ENCODE assay signal across 8 cellular contexts in genomic region chr2:118221952-118222594, GRCh38.
DNase-seq lines count a peak whose midpoint lies in the region; ATAC-seq and TF ChIP-seq lines count a peak whose summit lies in the region.

No MANE protein-coding gene starts in this region.

- no peaks in the 10 kb centered on the region for H3K36me3 Mint-ChIP-seq in memory B cell

- H3K27ac Mint-ChIP-seq in memory B cell = no peak overlapping the region

- H3K4me3 ChIP-seq in AG09309 (ENCODE audit: control insufficient read depth, low read depth, low read length) = no peak overlapping the region

- peaks cover 9% of the 10 kb centered on the region for H3K4me1 Mint-ChIP-seq in memory B cell

- DNase-seq in AG09309 (ENCODE audit: low read depth) (peak; percentile 57), NCI-H1092 treated with DMSO at 0.1 percent for 48 hours (lab: John Stamatoyannopoulos, UW) (peak; percentile 49), memory B cell (ENCODE audit: low spot score in 2 of 2) (peak; percentile 25 to 39), NCI-H187 (lab: John Stamatoyannopoulos, UW) (no peak)
- DNase-seq in effector CD4-positive, alpha-beta T cell = peak; percentile 28

- no peaks in the 10 kb centered on the region for H3K9me3 Mint-ChIP-seq in memory B cell

- peak; percentile 74 for TF ChIP-seq CTCF in AG09309 (IDR thresholded peaks at IDR 0.05; ENCODE audit: control insufficient read depth, insufficient read depth, low read depth, low read length, missing control alignments)
- TF ChIP-seq CTCF in GM12873 (IDR thresholded peaks at IDR 0.05; ENCODE audit: insufficient read depth, low read depth, low read length, missing control alignments) = peak; percentile 72

- H3K27me3 Mint-ChIP-seq in memory B cell = peaks cover 22% of the 10 kb centered on the region

- no peak overlapping the region for H3K4me3 Mint-ChIP-seq in memory B cell

- ATAC-seq in HG02610 (IDR thresholded peaks at IDR 0.05; ENCODE audit: unreplicated experiment) (peak; percentile 44), SK-N-SH treated with all-trans-retinoic acid at 6 μM for 48 hours (peak; percentile 93), memory B cell (ENCODE audit: low read depth) (peak; percentile 67)

TF ChIP-seq in SK-N-SH treated with all-trans-retinoic acid at 6 μM for 48 hours, 23 proteins besides CTCF, POLR2A, EP300 and RAD21:
- no peak for TF ChIP-seq SNAI2 (CRISPR knock-in tag; IDR thresholded peaks at IDR 0.05)
- TF ChIP-seq OSR1 (CRISPR knock-in tag; IDR thresholded peaks at IDR 0.05) = no peak
- TF ChIP-seq ZFP3 (CRISPR knock-in tag; IDR thresholded peaks at IDR 0.05) = no peak
- TF ChIP-seq CREB5 (CRISPR knock-in tag; IDR thresholded peaks at IDR 0.05; ENCODE audit: low read depth) = no peak
- TF ChIP-seq, protein P1, sequence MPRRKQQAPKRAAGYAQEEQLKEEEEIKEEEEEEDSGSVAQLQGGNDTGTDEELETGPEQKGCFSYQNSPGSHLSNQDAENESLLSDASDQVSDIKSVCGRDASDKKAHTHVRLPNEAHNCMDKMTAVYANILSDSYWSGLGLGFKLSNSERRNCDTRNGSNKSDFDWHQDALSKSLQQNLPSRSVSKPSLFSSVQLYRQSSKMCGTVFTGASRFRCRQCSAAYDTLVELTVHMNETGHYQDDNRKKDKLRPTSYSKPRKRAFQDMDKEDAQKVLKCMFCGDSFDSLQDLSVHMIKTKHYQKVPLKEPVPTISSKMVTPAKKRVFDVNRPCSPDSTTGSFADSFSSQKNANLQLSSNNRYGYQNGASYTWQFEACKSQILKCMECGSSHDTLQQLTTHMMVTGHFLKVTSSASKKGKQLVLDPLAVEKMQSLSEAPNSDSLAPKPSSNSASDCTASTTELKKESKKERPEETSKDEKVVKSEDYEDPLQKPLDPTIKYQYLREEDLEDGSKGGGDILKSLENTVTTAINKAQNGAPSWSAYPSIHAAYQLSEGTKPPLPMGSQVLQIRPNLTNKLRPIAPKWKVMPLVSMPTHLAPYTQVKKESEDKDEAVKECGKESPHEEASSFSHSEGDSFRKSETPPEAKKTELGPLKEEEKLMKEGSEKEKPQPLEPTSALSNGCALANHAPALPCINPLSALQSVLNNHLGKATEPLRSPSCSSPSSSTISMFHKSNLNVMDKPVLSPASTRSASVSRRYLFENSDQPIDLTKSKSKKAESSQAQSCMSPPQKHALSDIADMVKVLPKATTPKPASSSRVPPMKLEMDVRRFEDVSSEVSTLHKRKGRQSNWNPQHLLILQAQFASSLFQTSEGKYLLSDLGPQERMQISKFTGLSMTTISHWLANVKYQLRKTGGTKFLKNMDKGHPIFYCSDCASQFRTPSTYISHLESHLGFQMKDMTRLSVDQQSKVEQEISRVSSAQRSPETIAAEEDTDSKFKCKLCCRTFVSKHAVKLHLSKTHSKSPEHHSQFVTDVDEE (CRISPR knock-in tag; IDR thresholded peaks at IDR 0.05) = no peak
- TF ChIP-seq RARB (CRISPR knock-in tag; IDR thresholded peaks at IDR 0.05) = no peak
- TF ChIP-seq GLIS3 (CRISPR knock-in tag; IDR thresholded peaks at IDR 0.05) = no peak
- no peak for TF ChIP-seq CSDC2 (CRISPR knock-in tag; IDR thresholded peaks at IDR 0.05)
- TF ChIP-seq, protein P2, sequence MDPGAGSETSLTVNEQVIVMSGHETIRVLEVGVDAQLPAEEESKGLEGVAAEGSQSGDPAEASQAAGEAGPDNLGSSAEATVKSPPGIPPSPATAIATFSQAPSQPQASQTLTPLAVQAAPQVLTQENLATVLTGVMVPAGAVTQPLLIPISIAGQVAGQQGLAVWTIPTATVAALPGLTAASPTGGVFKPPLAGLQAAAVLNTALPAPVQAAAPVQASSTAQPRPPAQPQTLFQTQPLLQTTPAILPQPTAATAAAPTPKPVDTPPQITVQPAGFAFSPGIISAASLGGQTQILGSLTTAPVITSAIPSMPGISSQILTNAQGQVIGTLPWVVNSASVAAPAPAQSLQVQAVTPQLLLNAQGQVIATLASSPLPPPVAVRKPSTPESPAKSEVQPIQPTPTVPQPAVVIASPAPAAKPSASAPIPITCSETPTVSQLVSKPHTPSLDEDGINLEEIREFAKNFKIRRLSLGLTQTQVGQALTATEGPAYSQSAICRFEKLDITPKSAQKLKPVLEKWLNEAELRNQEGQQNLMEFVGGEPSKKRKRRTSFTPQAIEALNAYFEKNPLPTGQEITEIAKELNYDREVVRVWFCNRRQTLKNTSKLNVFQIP (CRISPR knock-in tag; IDR thresholded peaks at IDR 0.05; ENCODE audit: borderline replicate concordance, low read depth) = no peak
- no peak for TF ChIP-seq PATZ1 (CRISPR knock-in tag; IDR thresholded peaks at IDR 0.05; ENCODE audit: borderline replicate concordance)
- TF ChIP-seq ZNF8 (CRISPR knock-in tag; IDR thresholded peaks at IDR 0.05) = no peak
- TF ChIP-seq CSRNP3 (CRISPR knock-in tag; IDR thresholded peaks at IDR 0.05) = no peak
- no peak for TF ChIP-seq BACH2 (CRISPR knock-in tag; IDR thresholded peaks at IDR 0.05; ENCODE audit: borderline replicate concordance)
- no peak for TF ChIP-seq ZFP30 (CRISPR knock-in tag; IDR thresholded peaks at IDR 0.05)
- no peak for TF ChIP-seq ESRRG (CRISPR knock-in tag; IDR thresholded peaks at IDR 0.05)
- no peak for TF ChIP-seq ZC3H10 (CRISPR knock-in tag; IDR thresholded peaks at IDR 0.05)
- TF ChIP-seq ZNF565 (CRISPR knock-in tag; conservative IDR thresholded peaks at IDR 0.05; ENCODE audit: low read depth) = no peak
- TF ChIP-seq ZNF70 (CRISPR knock-in tag; IDR thresholded peaks at IDR 0.05) = no peak
- TF ChIP-seq TOX (CRISPR knock-in tag; IDR thresholded peaks at IDR 0.05; ENCODE audit: borderline replicate concordance) = no peak
- no peak for TF ChIP-seq ARNTL (CRISPR knock-in tag; IDR thresholded peaks at IDR 0.05; ENCODE audit: borderline replicate concordance, low read depth)

Comparison
In these comparisons a context has a peak if more than half of its experiments do, and no peak if none do; other contexts are left out.
1. DNase-seq: peak in AG09309 (single experiment), NCI-H1092 treated with DMSO at 0.1 percent for 48 hours (single experiment), effector CD4-positive, alpha-beta T cell (single experiment) and memory B cell (2 of 2); none in NCI-H187 (0 of 2).
2. Peak in every context shown above with its lines, with median percentiles within 50 percentile points of each other: ATAC-seq.